In the genomic region with DNA sequence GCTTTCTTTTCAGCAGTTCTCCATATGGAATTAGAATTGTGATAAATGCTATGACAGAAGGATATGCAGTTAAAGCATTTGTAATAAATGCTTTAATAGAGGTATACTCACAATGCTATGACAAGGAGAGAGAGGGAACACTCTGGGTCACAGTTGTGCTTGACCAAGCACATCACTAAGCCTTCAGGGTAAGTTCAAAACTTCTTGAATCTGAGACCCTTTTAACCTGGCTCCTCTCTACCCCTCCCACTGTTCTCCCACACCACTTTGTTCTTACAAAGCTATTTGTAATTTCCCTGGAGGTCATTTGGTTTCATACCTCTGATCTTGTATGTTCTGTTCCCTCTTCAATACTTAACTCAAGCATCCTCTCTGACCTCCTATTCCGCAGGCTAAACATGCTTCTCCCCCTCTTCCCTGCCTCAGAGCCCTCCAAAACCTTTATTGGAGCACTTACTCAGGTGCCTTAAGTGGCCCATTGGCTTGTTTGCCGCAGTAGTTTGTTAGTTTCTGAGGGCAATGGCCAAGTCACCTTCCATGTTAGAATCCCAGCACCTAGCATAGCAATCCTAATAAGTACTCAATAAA, we compare ENCODE assay signal across 19 cellular contexts. TPM values are rescaled to one million over a fixed set of nuclear protein-coding genes. Genes with fewer than 3 reads are reported as not detected.
A peak's percentile ranks its signal among the peaks of the same experiment; 100 is the strongest.
DNase-seq lines count a peak whose midpoint lies in the region; ATAC-seq and TF ChIP-seq lines count a peak whose summit lies in the region.
"Had no signal": no experiment of that assay in that cellular context is flagged by ENCODE, and none has a peak within 500 bp of the region (broad histone marks: within the 10 kb centered on the region; RNA-seq: fewer than 3 reads in every experiment).

No MANE protein-coding gene starts in this region.

- H3K4me3 Mint-ChIP-seq in activated CD4-positive, alpha-beta T cell treated with anti-CD3 and anti-CD28 coated beads, Interleukin-2, amount 10 ng/mL, durations not matched to agents 24 days and 14 days = no peak overlapping the region
- H3K4me3 Mint-ChIP-seq in mesothelial cell of epicardium (no peak overlapping the region), type B pancreatic cell (peak overlapping the region; percentile 48)
- no peak overlapping the region for H3K4me3 Mint-ChIP-seq in activated naive CD4-positive, alpha-beta T cell treated with anti-CD3 and anti-CD28 coated beads, Interleukin-2, amount 10 ng/mL, durations not matched to agents 7 days and 5 days
- no peak overlapping the region for H3K4me3 Mint-ChIP-seq in activated CD8-positive, alpha-beta T cell treated with anti-CD3 and anti-CD28 coated beads, Interleukin-2, amount 10 ng/mL, durations not matched to agents 7 days and 5 days

- no peak overlapping the region for H3K4me3 ChIP-seq in epithelial cell of proximal tubule (ENCODE audit: low read depth, low read length)
- H3K4me3 ChIP-seq: GM12878 had no signal

- no peak overlapping the region for H3K27ac Mint-ChIP-seq in activated CD4-positive, alpha-beta T cell treated with anti-CD3 and anti-CD28 coated beads, Interleukin-2, amount 10 ng/mL, durations not matched to agents 24 days and 14 days
- H3K27ac Mint-ChIP-seq in mesothelial cell of epicardium = peak overlapping the region; percentile 54
- peak overlapping the region; percentile 39 for H3K27ac Mint-ChIP-seq in type B pancreatic cell
- H3K27ac Mint-ChIP-seq in activated naive CD4-positive, alpha-beta T cell treated with anti-CD3 and anti-CD28 coated beads, Interleukin-2, amount 10 ng/mL, durations not matched to agents 7 days and 5 days = no peak overlapping the region
- no peak overlapping the region for H3K27ac Mint-ChIP-seq in activated CD8-positive, alpha-beta T cell treated with anti-CD3 and anti-CD28 coated beads, Interleukin-2, amount 10 ng/mL, durations not matched to agents 7 days and 5 days

- H3K4me1 Mint-ChIP-seq in activated CD4-positive, alpha-beta T cell treated with anti-CD3 and anti-CD28 coated beads, Interleukin-2, amount 10 ng/mL, durations not matched to agents 24 days and 14 days = peaks cover 5% of the 10 kb centered on the region
- peaks cover 30% of the 10 kb centered on the region for H3K4me1 Mint-ChIP-seq in mesothelial cell of epicardium
- peaks cover 24% of the 10 kb centered on the region for H3K4me1 Mint-ChIP-seq in type B pancreatic cell (ENCODE audit: unreplicated experiment)
- peaks cover 7% of the 10 kb centered on the region for H3K4me1 Mint-ChIP-seq in activated naive CD4-positive, alpha-beta T cell treated with anti-CD3 and anti-CD28 coated beads, Interleukin-2, amount 10 ng/mL, durations not matched to agents 7 days and 5 days
- H3K4me1 Mint-ChIP-seq in activated CD8-positive, alpha-beta T cell treated with anti-CD3 and anti-CD28 coated beads, Interleukin-2, amount 10 ng/mL, durations not matched to agents 7 days and 5 days (ENCODE audit: low read depth) = peaks cover 8% of the 10 kb centered on the region

- TF ChIP-seq CTCF in epithelial cell of proximal tubule (conservative IDR thresholded peaks at IDR 0.05; ENCODE audit: low read depth, low read length) = no peak
- no peak for TF ChIP-seq CTCF in mesothelial cell of epicardium (IDR thresholded peaks at IDR 0.05; ENCODE audit: unreplicated experiment)
- no peak for TF ChIP-seq CTCF in type B pancreatic cell (conservative IDR thresholded peaks at IDR 0.05)

- POLR2A ChIA-PET in activated CD8-positive, alpha-beta T cell treated with anti-CD3 and anti-CD28 coated beads, Interleukin-2, amount 10 ng/mL, durations not matched to agents 7 days and 5 days (lab: Charles Lee) = no interaction called here

- DNase-seq in activated CD4-positive, alpha-beta T cell treated with anti-CD3 and anti-CD28 coated beads, Interleukin-2, amount 10 ng/mL, durations not matched to agents 24 days and 14 days = peak; percentile 35
- no peak for DNase-seq in activated CD4-positive, alpha-beta T cell treated with anti-CD3 and anti-CD28 coated beads, Interleukin-2, amount 50 U/mL, for 1 hour
- peak; percentile 4 for DNase-seq in epithelial cell of proximal tubule (ENCODE audit: low read depth)
- DNase-seq in mesothelial cell of epicardium (ENCODE audit: low spot score in 2 of 2, unreplicated experiment in 2 of 2) = no peak
- DNase-seq in type B pancreatic cell (ENCODE audit: extremely low spot score, unreplicated experiment) = no peak
- DNase-seq in NCI-H1105 (lab: John Stamatoyannopoulos, UW) = no peak
- DNase-seq in activated naive CD4-positive, alpha-beta T cell treated with anti-CD3 and anti-CD28 coated beads, Interleukin-2, amount 10 ng/mL, durations not matched to agents 7 days and 5 days = no peak
- no peak for DNase-seq in activated CD8-positive, alpha-beta T cell treated with anti-CD3 and anti-CD28 coated beads, Interleukin-2, amount 10 ng/mL, durations not matched to agents 7 days and 5 days
- DNase-seq: AML-193, GF-D8, GOT3, MM.1S, NCI-H1092, NCI-H1694, NCI-H510A, NCI-H774, SHP77 treated with DMSO at 0.1 percent for 48 hours had no signal

- intact Hi-C loops in activated CD4-positive, alpha-beta T cell treated with anti-CD3 and anti-CD28 coated beads, Interleukin-2, amount 10 ng/mL, durations not matched to agents 24 days and 14 days (cut with micrococcal nuclease) = no loop called here

- no peaks in the 10 kb centered on the region for H3K9me3 Mint-ChIP-seq in activated CD4-positive, alpha-beta T cell treated with anti-CD3 and anti-CD28 coated beads, Interleukin-2, amount 10 ng/mL, durations not matched to agents 24 days and 14 days
- H3K9me3 Mint-ChIP-seq in mesothelial cell of epicardium (peaks cover 12% of the 10 kb centered on the region), type B pancreatic cell (peaks cover 4% of the 10 kb centered on the region)
- H3K9me3 Mint-ChIP-seq in activated naive CD4-positive, alpha-beta T cell treated with anti-CD3 and anti-CD28 coated beads, Interleukin-2, amount 10 ng/mL, durations not matched to agents 7 days and 5 days = no peaks in the 10 kb centered on the region
- H3K9me3 Mint-ChIP-seq in activated CD8-positive, alpha-beta T cell treated with anti-CD3 and anti-CD28 coated beads, Interleukin-2, amount 10 ng/mL, durations not matched to agents 7 days and 5 days (ENCODE audit: insufficient read depth) = no peaks in the 10 kb centered on the region

- H3K27me3 Mint-ChIP-seq in activated CD4-positive, alpha-beta T cell treated with anti-CD3 and anti-CD28 coated beads, Interleukin-2, amount 10 ng/mL, durations not matched to agents 24 days and 14 days = peaks cover 9% of the 10 kb centered on the region
- H3K27me3 Mint-ChIP-seq in mesothelial cell of epicardium (ENCODE audit: low read depth) (no peaks in the 10 kb centered on the region), type B pancreatic cell (no peaks in the 10 kb centered on the region)
- H3K27me3 Mint-ChIP-seq in activated naive CD4-positive, alpha-beta T cell treated with anti-CD3 and anti-CD28 coated beads, Interleukin-2, amount 10 ng/mL, durations not matched to agents 7 days and 5 days = no peaks in the 10 kb centered on the region
- peaks cover 11% of the 10 kb centered on the region for H3K27me3 Mint-ChIP-seq in activated CD8-positive, alpha-beta T cell treated with anti-CD3 and anti-CD28 coated beads, Interleukin-2, amount 10 ng/mL, durations not matched to agents 7 days and 5 days (ENCODE audit: low read depth)

- ATAC-seq in activated CD8-positive, alpha-beta T cell treated with anti-CD3 and anti-CD28 coated beads, Interleukin-2, amount 10 ng/mL, durations not matched to agents 7 days and 5 days = no peak
- ATAC-seq: GM12878, HCT116 had no signal

- H3K36me3 Mint-ChIP-seq in activated CD4-positive, alpha-beta T cell treated with anti-CD3 and anti-CD28 coated beads, Interleukin-2, amount 10 ng/mL, durations not matched to agents 24 days and 14 days (ENCODE audit: low read depth) = no peaks in the 10 kb centered on the region
- H3K36me3 Mint-ChIP-seq in mesothelial cell of epicardium (no peaks in the 10 kb centered on the region), type B pancreatic cell (no peaks in the 10 kb centered on the region)
- no peaks in the 10 kb centered on the region for H3K36me3 Mint-ChIP-seq in activated naive CD4-positive, alpha-beta T cell treated with anti-CD3 and anti-CD28 coated beads, Interleukin-2, amount 10 ng/mL, durations not matched to agents 7 days and 5 days
- H3K36me3 Mint-ChIP-seq in activated CD8-positive, alpha-beta T cell treated with anti-CD3 and anti-CD28 coated beads, Interleukin-2, amount 10 ng/mL, durations not matched to agents 7 days and 5 days (ENCODE audit: low read depth) = no peaks in the 10 kb centered on the region

- CTCF ChIA-PET in activated naive CD4-positive, alpha-beta T cell treated with anti-CD3 and anti-CD28 coated beads, Interleukin-2, amount 10 ng/mL, durations not matched to agents 7 days and 5 days (lab: Charles Lee) = interaction anchor here (0.6 kb wide), 1 partner anchor 60 kb away, joined by 3 read pairs; no protein-coding TSS in a partner anchor
- CTCF ChIA-PET in activated CD8-positive, alpha-beta T cell treated with anti-CD3 and anti-CD28 coated beads, Interleukin-2, amount 10 ng/mL, durations not matched to agents 7 days and 5 days (lab: Charles Lee) = no interaction called here

RNA-seq across cellular contexts. Expression of gene SSX2IP, which starts 54.9 kb away (rescaled TPM):
- total RNA-seq in activated CD4-positive, alpha-beta T cell treated with anti-CD3 and anti-CD28 coated beads, Interleukin-2, amount 10 ng/mL, durations not matched to agents 24 days and 14 days = 10.0 and 11.8 TPM in 2 replicates
- 12.5 and 13.2 TPM in 2 replicates for total RNA-seq in epithelial cell of proximal tubule
- total RNA-seq in mesothelial cell of epicardium = 18.2 to 21.3 TPM (median 20.5 TPM) in 3 replicates
- 22.2 and 34.0 TPM in 2 replicates for total RNA-seq in type B pancreatic cell (ENCODE audit: low replicate concordance)
- total RNA-seq in activated CD8-positive, alpha-beta T cell treated with anti-CD3 and anti-CD28 coated beads, Interleukin-2, amount 10 ng/mL, durations not matched to agents 7 days and 5 days = 10 to 100 TPM; 15.5 to 16.0 TPM

Comparison
In these comparisons a context has a peak if more than half of its experiments do, and no peak if none do; other contexts are left out.
1. DNase-seq: peak in activated CD4-positive, alpha-beta T cell treated with anti-CD3 and anti-CD28 coated beads, Interleukin-2, amount 10 ng/mL, durations not matched to agents 24 days and 14 days (single experiment) and epithelial cell of proximal tubule (single experiment); none in activated CD4-positive, alpha-beta T cell treated with anti-CD3 and anti-CD28 coated beads, Interleukin-2, amount 50 U/mL, for 1 hour (single experiment), mesothelial cell of epicardium (0 of 2), type B pancreatic cell (single experiment), NCI-H1105 (single experiment), activated naive CD4-positive, alpha-beta T cell treated with anti-CD3 and anti-CD28 coated beads, Interleukin-2, amount 10 ng/mL, durations not matched to agents 7 days and 5 days (single experiment) and activated CD8-positive, alpha-beta T cell treated with anti-CD3 and anti-CD28 coated beads, Interleukin-2, amount 10 ng/mL, durations not matched to agents 7 days and 5 days (single experiment).
2. H3K27ac Mint-ChIP-seq: peak in mesothelial cell of epicardium (single experiment) and type B pancreatic cell (single experiment); none in activated CD4-positive, alpha-beta T cell treated with anti-CD3 and anti-CD28 coated beads, Interleukin-2, amount 10 ng/mL, durations not matched to agents 24 days and 14 days (single experiment), activated naive CD4-positive, alpha-beta T cell treated with anti-CD3 and anti-CD28 coated beads, Interleukin-2, amount 10 ng/mL, durations not matched to agents 7 days and 5 days (single experiment) and activated CD8-positive, alpha-beta T cell treated with anti-CD3 and anti-CD28 coated beads, Interleukin-2, amount 10 ng/mL, durations not matched to agents 7 days and 5 days (single experiment).